8 cellular contexts compared by ENCODE assay signal in the genomic region with DNA sequence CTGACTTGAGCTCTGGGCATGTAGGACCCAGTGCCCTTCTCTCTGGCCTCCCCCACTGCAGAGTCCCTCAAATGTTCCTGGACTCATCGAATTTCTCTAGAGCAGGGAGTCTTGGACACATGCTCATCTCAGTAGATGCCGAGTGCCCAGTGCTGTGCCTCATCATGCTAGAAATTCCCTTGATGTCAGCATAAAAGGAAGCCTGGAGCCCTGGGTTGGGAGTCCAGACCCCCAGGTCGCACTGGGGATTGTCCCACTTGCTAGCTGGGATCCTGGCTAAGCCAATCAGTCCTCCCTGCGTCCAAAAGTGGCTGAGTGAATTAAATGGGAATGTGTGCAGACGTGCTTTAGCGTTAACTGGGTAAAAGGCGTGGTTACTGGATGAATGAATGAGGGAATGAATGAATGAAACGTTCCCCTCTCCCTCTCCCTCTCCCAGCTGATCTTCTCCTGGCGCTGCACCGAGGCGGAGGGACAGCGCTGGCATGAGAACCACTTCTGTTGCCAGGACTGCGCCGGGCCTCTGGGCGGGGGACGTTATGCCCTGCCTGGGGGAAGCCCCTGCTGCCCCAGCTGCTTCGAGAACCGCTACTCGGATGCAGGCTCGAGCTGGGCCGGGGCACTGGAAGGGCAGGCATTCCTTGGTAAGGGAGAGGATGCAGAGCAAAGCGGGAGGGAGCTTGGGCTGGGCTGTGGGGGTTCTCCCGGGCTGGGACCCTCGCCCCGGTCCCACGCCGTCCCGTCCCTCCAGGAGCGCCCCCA. TPM values are rescaled to one million over a fixed set of nuclear protein-coding genes. Genes with fewer than 3 reads are reported as not detected.
DNase-seq lines count a peak whose midpoint lies in the region; ATAC-seq, FAIRE-seq and TF ChIP-seq lines count a peak whose summit lies in the region.

No MANE protein-coding gene starts in this region.

- no peak for TF ChIP-seq CTCF in OCI-LY1 (IDR thresholded peaks at IDR 0.05; ENCODE audit: low read length)
- TF ChIP-seq CTCF in D721Med (IDR thresholded peaks at IDR 0.05; ENCODE audit: insufficient read depth, missing control alignments), result no peak

- H3K4me3 ChIP-seq in OCI-LY1 (ENCODE audit: low read depth, low read length, poor library complexity, severe bottlenecking) (peak overlapping the region; percentile 98), duodenal mucosa (ENCODE audit: low read depth in 1 of 2, low read length in 2 of 2) (peak overlapping the region; percentile 89 to 100), mononuclear cell (ENCODE audit: low read length) (peak overlapping the region; percentile 85)

- no peak overlapping the region for H3K27ac ChIP-seq in OCI-LY1 (ENCODE audit: low read depth, low read length, poor library complexity, severe bottlenecking)
- no peak overlapping the region for H3K27ac ChIP-seq in duodenal mucosa (ENCODE audit: low read depth, low read length)

- no peak for TF ChIP-seq POLR2A in GM12892 (IDR thresholded peaks at IDR 0.05; ENCODE audit: low read depth, low read length)

- H3K9me3 ChIP-seq in OCI-LY1 (ENCODE audit: low read length) (no peaks in the 10 kb centered on the region), duodenal mucosa (ENCODE audit: control insufficient read depth in 1 of 2, low read length in 2 of 2) (no peaks in the 10 kb centered on the region), mononuclear cell (ENCODE audit: low read depth, low read length) (no peaks in the 10 kb centered on the region)

- peaks cover 10% of the 10 kb centered on the region for H3K79me2 ChIP-seq in OCI-LY1 (ENCODE audit: insufficient read depth, low read length)

- H2AFZ ChIP-seq in OCI-LY1 (ENCODE audit: low read length), result no peak overlapping the region

- H3F3A ChIP-seq in OCI-LY1 (ENCODE audit: insufficient read depth, low read length), result no peaks in the 10 kb centered on the region

- no peaks in the 10 kb centered on the region for H3K9me2 ChIP-seq in OCI-LY1 (ENCODE audit: low read depth, low read length)

- no peaks in the 10 kb centered on the region for H4K20me1 ChIP-seq in OCI-LY1 (ENCODE audit: insufficient read depth, low read length)

- no peak for ATAC-seq in HG03196 (IDR thresholded peaks at IDR 0.05; ENCODE audit: unreplicated experiment)

- DNase-seq in NCI-H146 (lab: John Stamatoyannopoulos, UW) (peak; percentile 54), NCI-H146 treated with DMSO at 0.1 percent for 48 hours (lab: John Stamatoyannopoulos, UW; ENCODE audit: unreplicated experiment) (no peak), GM12892 (ENCODE audit: insufficient read length) (no peak), D721Med (ENCODE audit: insufficient read length, low spot score) (no peak)

- H3K9ac ChIP-seq in OCI-LY1 (ENCODE audit: low read length), result peak overlapping the region; percentile 99
- peak overlapping the region; percentile 33 to 57 for H3K9ac ChIP-seq in duodenal mucosa (ENCODE audit: low read depth in 1 of 2, low read length in 2 of 2)

- peaks cover 20% of the 10 kb centered on the region for H3K36me3 ChIP-seq in OCI-LY1 (ENCODE audit: insufficient read depth, low read length)
- peaks cover 13 to 20% of the 10 kb centered on the region in 2 donors for H3K36me3 ChIP-seq in duodenal mucosa (ENCODE audit: control insufficient read depth in 1 of 2, insufficient read depth in 2 of 2, low read length in 2 of 2)

- peak overlapping the region; percentile 82 for H3K4me2 ChIP-seq in OCI-LY1 (ENCODE audit: low read length)

- FAIRE-seq in GM12892 (lab: Jason Lieb, UNC), result no peak
- FAIRE-seq in D721Med (lab: Jason Lieb, UNC), result no peak

- H3K4me1 ChIP-seq in OCI-LY1 (ENCODE audit: insufficient read depth, low read length, severe bottlenecking), result peaks cover 20% of the 10 kb centered on the region
- peaks cover 37 to 46% of the 10 kb centered on the region in 2 donors for H3K4me1 ChIP-seq in duodenal mucosa (ENCODE audit: control insufficient read depth in 1 of 2, insufficient read depth in 2 of 2, low read length in 2 of 2)
- H3K4me1 ChIP-seq in mononuclear cell (ENCODE audit: insufficient read depth, low read length), result peaks cover 47% of the 10 kb centered on the region

- 0 out of 2 replicates have a peak, but pooled peaks cover 4% of the 10 kb centered on the region for H3K27me3 ChIP-seq in OCI-LY1 (ENCODE audit: insufficient read depth, low read length)
- H3K27me3 ChIP-seq in duodenal mucosa (ENCODE audit: control insufficient read depth in 1 of 2, insufficient read depth in 2 of 2, low read length in 2 of 2), result no peaks in the 10 kb centered on the region
- no peaks in the 10 kb centered on the region for H3K27me3 ChIP-seq in mononuclear cell (ENCODE audit: insufficient read depth, low read length)

RNA-seq across cellular contexts. Expression of a gene that starts 1.6 kb away (rescaled TPM):
- total RNA-seq in mononuclear cell, result 56.3 TPM
- 468 TPM for polyA plus RNA-seq in GM12892 (2012; ENCODE audit: missing spikeins)

RNA-seq across cellular contexts. Expression of a gene that starts 5.3 kb away (rescaled TPM):
- total RNA-seq in mononuclear cell, result 0.31 TPM
- polyA plus RNA-seq in GM12892 (2012; ENCODE audit: missing spikeins), result not detected

RNA-seq across cellular contexts. Expression of a gene that starts 6.2 kb away (rescaled TPM):
- 2.1 TPM for total RNA-seq in mononuclear cell
- 1.9 TPM for polyA plus RNA-seq in GM12892 (2012; ENCODE audit: missing spikeins)

RNA-seq across cellular contexts. Expression of a gene that starts 38.7 kb away (rescaled TPM):
- 0.10 TPM for total RNA-seq in mononuclear cell
- not detected for polyA plus RNA-seq in GM12892 (2012; ENCODE audit: missing spikeins)

RNA-seq across cellular contexts. Expression of a gene that starts 50.5 kb away (rescaled TPM):
- 18.1 TPM for total RNA-seq in mononuclear cell
- polyA plus RNA-seq in GM12892 (2012; ENCODE audit: missing spikeins), result 55.3 TPM
